Comparison of ENCODE assay signal across 9 cellular contexts in genomic region chr7:107889992-107890391, GRCh38. TPM values are rescaled to one million over a fixed set of nuclear protein-coding genes. Genes with fewer than 3 reads are reported as not detected.
DNase-seq lines count a peak whose midpoint lies in the region; ATAC-seq and TF ChIP-seq lines count a peak whose summit lies in the region.
"Had no signal": no experiment of that assay in that cellular context is flagged by ENCODE, and none has a peak within 500 bp of the region (broad histone marks: within the 10 kb centered on the region; RNA-seq: fewer than 3 reads in every experiment).

No MANE protein-coding gene starts in this region.

- H3K9me3 Mint-ChIP-seq in neural progenitor cell: no peaks in the 10 kb centered on the region

- H3F3A ChIP-seq in neural progenitor cell (ENCODE audit: low read depth): no peaks in the 10 kb centered on the region

- H3K9ac ChIP-seq in HUES64 (ENCODE audit: low read depth, low read length): no peak overlapping the region
- no peak overlapping the region for H3K9ac ChIP-seq in neural progenitor cell

- H3K4me1 ChIP-seq in ACC112 (ENCODE audit: control insufficient read depth, insufficient read depth, low read length, unreplicated experiment): peaks cover 22% of the 10 kb centered on the region
- peaks cover 3% of the 10 kb centered on the region; the same call in 1 of the 2 replicates for H3K4me1 ChIP-seq in HUES64 (ENCODE audit: insufficient read depth, low read length)
- H3K4me1 ChIP-seq in ascending aorta: peaks cover 3 to 17% of the 10 kb centered on the region in 2 donors
- peaks cover 15% of the 10 kb centered on the region for H3K4me1 ChIP-seq in neural progenitor cell

- no peak overlapping the region for H3K4me2 ChIP-seq in neural progenitor cell

- peak overlapping the region; percentile 73; the same call in 1 of the 2 replicates for H3K27ac ChIP-seq in ACC112 (ENCODE audit: low read depth, low read length)
- no peak overlapping the region for H3K27ac ChIP-seq in HUES64 (ENCODE audit: low read depth, low read length)
- H3K27ac ChIP-seq in ascending aorta: peak overlapping the region; percentile 95
- no peak overlapping the region for H3K27ac ChIP-seq in neural progenitor cell

- 91% methylated on average over 3 of the region's 3 CpGs for WGBS in HUES64

- H3K9me3 ChIP-seq in HUES64 (ENCODE audit: insufficient read depth, low read depth, low read length): no peaks in the 10 kb centered on the region
- H3K9me3 ChIP-seq in ascending aorta: no peaks in the 10 kb centered on the region
- H3K9me3 ChIP-seq in neural progenitor cell (ENCODE audit: low read depth): no peaks in the 10 kb centered on the region

- H3K36me3 ChIP-seq in ACC112 (ENCODE audit: insufficient read depth, low read length) (peaks cover 10% of the 10 kb centered on the region), HUES64 (ENCODE audit: insufficient read depth, low read length) (peaks cover 22% of the 10 kb centered on the region), ascending aorta (peaks cover 0 to under 1% of the 10 kb centered on the region in 2 donors), neural progenitor cell (no peaks in the 10 kb centered on the region)

- H3K79me2 ChIP-seq in ACC112 (ENCODE audit: control insufficient read depth, insufficient read depth, low read length, unreplicated experiment) (peaks cover 34% of the 10 kb centered on the region), neural progenitor cell (ENCODE audit: low read depth) (peaks cover 38% of the 10 kb centered on the region)

- peaks cover 26% of the 10 kb centered on the region for H3K4me1 Mint-ChIP-seq in neural progenitor cell

- peaks cover 36% of the 10 kb centered on the region for H4K20me1 ChIP-seq in neural progenitor cell (ENCODE audit: low read depth)

- H3K27ac Mint-ChIP-seq in neural progenitor cell: no peak overlapping the region

- peak overlapping the region; percentile 94; the same call in 1 of the 2 replicates for H3K4me3 ChIP-seq in ACC112 (ENCODE audit: low read depth, low read length)
- H3K4me3 ChIP-seq in HUES64 (ENCODE audit: low read length): 0 out of 2 replicates have a peak overlapping the region, but pooled peaks have one; percentile 87
- peak overlapping the region in 1 of 2 donors; percentile 83 for H3K4me3 ChIP-seq in ascending aorta
- H3K4me3 ChIP-seq in neural progenitor cell: no peak overlapping the region

- no peak for TF ChIP-seq CTCF in ascending aorta (IDR thresholded peaks at IDR 0.05)
- TF ChIP-seq CTCF in neural progenitor cell (IDR thresholded peaks at IDR 0.05): no peak
- TF ChIP-seq CTCF in omental fat pad (IDR thresholded peaks at IDR 0.05): no peak

- intact Hi-C loops in ascending aorta (cut with DNase I): loop anchor here (2.0 to 10.0 kb wide), 7 partner anchors 49 to 1228 kb away; partner anchors contain the start of genes BCAP29, CBLL1, CCDC71L and LAMB1

- H3K36me3 Mint-ChIP-seq in neural progenitor cell: peaks cover 13% of the 10 kb centered on the region

- peak overlapping the region; percentile 99 for H3K4me3 Mint-ChIP-seq in neural progenitor cell

- DNase-seq in ascending aorta (ENCODE audit: low spot score in 2 of 2) (no peak), neural progenitor cell (ENCODE audit: low spot score) (no peak), omental fat pad (ENCODE audit: low spot score) (no peak)
- DNase-seq: NCI-H1930 had no signal

- H2AFZ ChIP-seq in ACC112 (ENCODE audit: low read length, unreplicated experiment): no peak overlapping the region
- peak overlapping the region; percentile 58 for H2AFZ ChIP-seq in neural progenitor cell (replicated peaks)

- H3K27me3 Mint-ChIP-seq in neural progenitor cell (ENCODE audit: insufficient read depth, low read depth): no peaks in the 10 kb centered on the region

- ATAC-seq in GM18867 (IDR thresholded peaks at IDR 0.05; ENCODE audit: unreplicated experiment): no peak
- ATAC-seq in HG02973 (IDR thresholded peaks at IDR 0.05; ENCODE audit: unreplicated experiment): no peak
- no peak for ATAC-seq in omental fat pad (ENCODE audit: low FRiP score)
- ATAC-seq in GM19395 (IDR thresholded peaks at IDR 0.05; ENCODE audit: unreplicated experiment): no peak

- H3K27me3 ChIP-seq in ACC112 (ENCODE audit: insufficient read depth, low read length) (peaks cover 11% of the 10 kb centered on the region), HUES64 (ENCODE audit: insufficient read depth, low read length) (no peaks in the 10 kb centered on the region; the same call in 1 of the 2 replicates), ascending aorta (no peaks in the 10 kb centered on the region), neural progenitor cell (no peaks in the 10 kb centered on the region)

RNA-seq across cellular contexts. Expression of gene DLD, which starts 1.0 kb away (rescaled TPM):
- 82.5 TPM for polyA plus RNA-seq in HUES64 (2013, experiment 1 of 2)
- polyA plus RNA-seq in HUES64 (2013, experiment 2 of 2): 83.8 TPM
- 19.2 TPM for total RNA-seq in ascending aorta
- total RNA-seq in neural progenitor cell (ENCODE audit: low replicate concordance): 136 and 186 TPM in 2 replicates
- total RNA-seq in omental fat pad: 100 to 1,000 TPM in 1 of 4 donors, 10 to 100 TPM in 3; 46.0 to 112 (median 59.2) TPM

Comparison
In these comparisons a context has a peak if more than half of its experiments do, and no peak if none do; other contexts are left out.
1. H3K27ac ChIP-seq: peak in ACC112 (single experiment) and ascending aorta (2 of 2); none in HUES64 (single experiment) and neural progenitor cell (single experiment).